ENCODE assay signal across 1 cellular context in the genomic region with DNA sequence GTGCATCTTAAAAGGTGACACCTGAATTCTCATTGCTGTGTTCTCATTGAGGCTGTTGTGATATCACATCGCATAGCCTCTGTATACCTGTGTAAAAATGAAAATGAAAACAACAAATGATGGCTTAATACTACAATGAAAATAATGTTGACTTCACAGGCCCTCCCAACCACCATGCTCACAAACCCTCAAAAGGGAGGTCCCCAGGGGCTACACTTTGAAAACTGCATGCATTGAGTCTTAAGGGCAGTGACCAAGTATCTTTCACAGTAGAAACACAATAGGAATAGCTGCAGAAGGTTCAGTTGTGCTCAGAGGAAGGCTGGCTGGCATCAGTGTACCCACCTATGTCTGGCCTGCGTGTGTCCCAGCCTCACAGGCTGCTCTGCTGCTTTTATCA.
TF ChIP-seq lines count a peak whose summit lies in the region.

No MANE protein-coding gene starts in this region.

TF ChIP-seq in GM12878, 131 proteins besides CTCF, POLR2A, EP300 and RAD21 (continued from another document):
- TF ChIP-seq, protein P1, sequence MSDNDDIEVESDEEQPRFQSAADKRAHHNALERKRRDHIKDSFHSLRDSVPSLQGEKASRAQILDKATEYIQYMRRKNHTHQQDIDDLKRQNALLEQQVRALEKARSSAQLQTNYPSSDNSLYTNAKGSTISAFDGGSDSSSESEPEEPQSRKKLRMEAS (IDR thresholded peaks at IDR 0.05; ENCODE audit: low read depth, low read length), result no peak
- peak; percentile 68 for TF ChIP-seq MEF2B (IDR thresholded peaks at IDR 0.05; ENCODE audit: partially characterized antibody, poor library complexity, severe bottlenecking)
TF ChIP-seq in GM12878: peak in this region for 1.
